Comparison of ENCODE assay signal across 24 cellular contexts in genomic region chr10:4057021-4057420, GRCh38.
"Had no signal": no experiment of that assay in that cellular context is flagged by ENCODE, and none has a peak within 500 bp of the region (broad histone marks: within the 10 kb centered on the region; RNA-seq: fewer than 3 reads in every experiment).

No MANE protein-coding gene starts in this region.

- H3K4me1 Mint-ChIP-seq: neural progenitor cell had no signal

- H3K36me3 Mint-ChIP-seq: naive thymus-derived CD4-positive, alpha-beta T cell; neural progenitor cell had no signal

- H3K4me3 ChIP-seq: heart right ventricle, left lung, neural progenitor cell, right lobe of liver, upper lobe of left lung had no signal

- H3K4me1 ChIP-seq: neural progenitor cell, parathyroid adenoma, right lobe of liver had no signal

- H3K27me3 ChIP-seq: heart right ventricle, left lung, neural progenitor cell, right lobe of liver, upper lobe of left lung had no signal

- H3K27me3 Mint-ChIP-seq: dendritic cell treated with granulocyte-macrophage colony-stimulating factor and Interleukin-4, amounts not matched to agents 40 ng/mL and 50 ng/mL, for 4 days; progenitor cell of endocrine pancreas; stimulated activated naive B cell treated with anti-CD40 and anti-IgM and Interleukin-4, amounts not matched to agents 10 μg/mL and 1 μg/mL and 100 μg/mL, for 72 hours; stimulated activated naive CD8-positive, alpha-beta T cell treated with anti-CD3 and anti-CD28 coated beads, Interleukin-15, Interleukin-2, amounts not matched to agents 100 ng/mL and 50 ng/mL, for 24 hours had no signal

- H3K36me3 ChIP-seq: heart right ventricle, left lung, neural progenitor cell, right lobe of liver, upper lobe of left lung had no signal

- H3K9me3 ChIP-seq: heart right ventricle, left lung, right lobe of liver, upper lobe of left lung had no signal

- H3K4me3 Mint-ChIP-seq: dendritic cell treated with granulocyte-macrophage colony-stimulating factor and Interleukin-4, amounts not matched to agents 40 ng/mL and 50 ng/mL, for 4 days; endodermal cell; naive thymus-derived CD4-positive, alpha-beta T cell; nephron; neural progenitor cell; stimulated activated naive B cell treated with anti-CD40 and anti-IgM and Interleukin-4, amounts not matched to agents 10 μg/mL and 1 μg/mL and 100 μg/mL, for 72 hours; stimulated activated naive CD8-positive, alpha-beta T cell treated with anti-CD3 and anti-CD28 coated beads, Interleukin-15, Interleukin-2, amounts not matched to agents 100 ng/mL and 50 ng/mL, for 24 hours had no signal

- DNase-seq: effector CD8-positive, alpha-beta T cell; endodermal cell; glutamatergic neuron; heart right ventricle; hippocampal formation; left cardiac atrium; left lung; mesendoderm; midbrain; naive thymus-derived CD4-positive, alpha-beta T cell; right lobe of liver; small intestine; stimulated activated CD4-positive, alpha-beta T cell treated with anti-CD3 and anti-CD28 coated beads, Interleukin-15, amount 100 ng/mL, for 24 hours; stimulated activated CD4-positive, alpha-beta T cell treated with anti-CD3 and anti-CD28 coated beads, Interleukin-2, amount 100 ng/mL, for 48 hours; stimulated activated naive B cell treated with anti-CD40 and anti-IgM and Interleukin-4, amounts not matched to agents 10 μg/mL and 1 μg/mL and 100 μg/mL, for 72 hours; upper lobe of left lung had no signal

- H3K9me3 Mint-ChIP-seq: endodermal cell; naive thymus-derived CD4-positive, alpha-beta T cell; stimulated activated naive CD8-positive, alpha-beta T cell treated with anti-CD3 and anti-CD28 coated beads, Interleukin-15, Interleukin-2, amounts not matched to agents 100 ng/mL and 50 ng/mL, for 24 hours had no signal

- H3K27ac ChIP-seq: epithelial cell of prostate, heart right ventricle, left lung, neural progenitor cell, parathyroid adenoma, right lobe of liver, upper lobe of left lung had no signal

- H3K27ac Mint-ChIP-seq: dendritic cell treated with granulocyte-macrophage colony-stimulating factor and Interleukin-4, amounts not matched to agents 40 ng/mL and 50 ng/mL, for 4 days; endodermal cell; naive thymus-derived CD4-positive, alpha-beta T cell; nephron; neural progenitor cell; progenitor cell of endocrine pancreas; stimulated activated naive B cell treated with anti-CD40 and anti-IgM and Interleukin-4, amounts not matched to agents 10 μg/mL and 1 μg/mL and 100 μg/mL, for 72 hours; stimulated activated naive CD8-positive, alpha-beta T cell treated with anti-CD3 and anti-CD28 coated beads, Interleukin-15, Interleukin-2, amounts not matched to agents 100 ng/mL and 50 ng/mL, for 24 hours had no signal

- ATAC-seq: esophagus mucosa; heart right ventricle; left cardiac atrium; left lung; naive thymus-derived CD4-positive, alpha-beta T cell; right lobe of liver; stimulated activated naive B cell treated with anti-CD40 and anti-IgM and Interleukin-4, amounts not matched to agents 10 μg/mL and 1 μg/mL and 100 μg/mL, for 72 hours had no signal
